9 cellular contexts compared by ENCODE assay signal in genomic region chr9:121700165-121700830, GRCh38. TPM values are rescaled to one million over a fixed set of nuclear protein-coding genes. Genes with fewer than 3 reads are reported as not detected.
DNase-seq lines count a peak whose midpoint lies in the region; ATAC-seq and TF ChIP-seq lines count a peak whose summit lies in the region.
"Had no signal": no experiment of that assay in that cellular context is flagged by ENCODE, and none has a peak within 500 bp of the region (broad histone marks: within the 10 kb centered on the region; RNA-seq: fewer than 3 reads in every experiment).

No MANE protein-coding gene starts in this region.

- H3K4me1 ChIP-seq in prostate gland (replicated peaks): peaks cover 8% of the 10 kb centered on the region

- TF ChIP-seq CTCF in prostate gland (IDR thresholded peaks at IDR 0.05): peak; percentile 31 to 83 (median 72)

- H3K27me3 ChIP-seq in MG63 (no peaks in the 10 kb centered on the region), prostate gland (replicated peaks; ENCODE audit: insufficient read depth) (no peaks in the 10 kb centered on the region)

- H3K4me3 ChIP-seq in MG63 (peak overlapping the region; percentile 58), prostate gland (peak overlapping the region; percentile 46 to 49)

- peak; percentile 87 for ATAC-seq in left ventricle myocardium superior
- ATAC-seq in GM18867 (IDR thresholded peaks at IDR 0.05; ENCODE audit: unreplicated experiment): no peak

- H3K27ac ChIP-seq in prostate gland: peak overlapping the region; percentile 80 to 85

- H3K36me3 ChIP-seq in MG63 (no peaks in the 10 kb centered on the region), prostate gland (no peaks in the 10 kb centered on the region)

- TF ChIP-seq POLR2A in prostate gland (IDR thresholded peaks at IDR 0.05): peak; percentile 7

- WGBS in prostate gland: 17% methylated on average over 20 of the region's 20 CpGs

- peak; percentile 19 to 81 (median 73) for DNase-seq in NCI-H1417 (lab: John Stamatoyannopoulos, UW)
- no peak for DNase-seq in NCI-H1417 treated with DMSO at 0.1 percent for 48 hours (lab: John Stamatoyannopoulos, UW)
- peak; percentile 68 for DNase-seq in MG63
- DNase-seq in activated T-cell treated with anti-CD3 and anti-CD28 coated beads, Interleukin-2, amount 50 U/mL, for 48 hours: peak; percentile 43 to 49
- DNase-seq in left ventricle myocardium superior: peak; percentile 87
- DNase-seq in prostate gland (ENCODE audit: low spot score): peak; percentile 93
- no peak for DNase-seq in posterior vena cava (ENCODE audit: low spot score)

- intact Hi-C loops in left ventricle myocardium superior (cut with micrococcal nuclease): no loop called here
- intact Hi-C loops in prostate gland (cut with DNase I): loop anchor here (5.0 kb wide), 1 partner anchor 292 kb away; no protein-coding TSS in a partner anchor
- intact Hi-C loops in posterior vena cava (cut with DNase I): no loop called here

- no peaks in the 10 kb centered on the region for H3K9me3 ChIP-seq in MG63
- no peaks in the 10 kb centered on the region for H3K9me3 ChIP-seq in prostate gland

RNA-seq across cellular contexts. Expression of gene DAB2IP, which starts 48.9 kb away (rescaled TPM):
- 6.8 and 7.3 TPM in 2 replicates for total RNA-seq in MG63 (2014; rRNA removed; shearing (Covaris generic); ENCODE audit: low replicate concordance)
- total RNA-seq in left ventricle myocardium superior: 54.8 TPM
- total RNA-seq in prostate gland: 10 to 100 TPM; 51.6 to 83.2 TPM
- total RNA-seq in posterior vena cava: 10 to 100 TPM; 68.1 to 83.8 TPM
- total RNA-seq: CD4-positive, CD25-positive, alpha-beta regulatory T cell had no signal

Comparison
In these comparisons a context has a peak if more than half of its experiments do, and no peak if none do; other contexts are left out.
1. DNase-seq: peak in NCI-H1417 (3 of 3), MG63 (single experiment), activated T-cell treated with anti-CD3 and anti-CD28 coated beads, Interleukin-2, amount 50 U/mL, for 48 hours (2 of 2), left ventricle myocardium superior (single experiment) and prostate gland (single experiment); none in NCI-H1417 treated with DMSO at 0.1 percent for 48 hours (single experiment) and posterior vena cava (single experiment).